In genomic region chr5:132363431-132364112, GRCh38 we compare ENCODE assay signal across 9 cellular contexts. TPM values are rescaled to one million over a fixed set of nuclear protein-coding genes. Genes with fewer than 3 reads are reported as not detected.
DNase-seq lines count a peak whose midpoint lies in the region; ATAC-seq and TF ChIP-seq lines count a peak whose summit lies in the region.
"Had no signal": no experiment of that assay in that cellular context is flagged by ENCODE, and none has a peak within 500 bp of the region (broad histone marks: within the 10 kb centered on the region; RNA-seq: fewer than 3 reads in every experiment).

No MANE protein-coding gene starts in this region.

- H3K9me3 ChIP-seq in psoas muscle, result no peaks in the 10 kb centered on the region

- H3K36me3 ChIP-seq in psoas muscle (ENCODE audit: insufficient read depth in 1 of 2, low read depth in 1 of 2), result peaks cover 2 to 31% of the 10 kb centered on the region in 2 donors

- H3K4me1 Mint-ChIP-seq in effector memory CD8-positive, alpha-beta T cell (ENCODE audit: low read depth in 2 of 2), result no peaks in the 10 kb centered on the region

- WGBS in psoas muscle, 3 donors, result 10 to 26% (median 23%) methylated on average over 7 of the region's 7 CpGs

- H3K27ac Mint-ChIP-seq in effector memory CD8-positive, alpha-beta T cell, result no peak overlapping the region

- peaks cover 4% of the 10 kb centered on the region for H3K36me3 Mint-ChIP-seq in effector memory CD8-positive, alpha-beta T cell (ENCODE audit: insufficient read depth)

- H3K4me1 ChIP-seq in psoas muscle, result peaks cover 44% of the 10 kb centered on the region

- H3K9me3 Mint-ChIP-seq in effector memory CD8-positive, alpha-beta T cell, result no peaks in the 10 kb centered on the region

- peak overlapping the region; percentile 5 for H3K4me3 ChIP-seq in psoas muscle

- no peaks in the 10 kb centered on the region for H3K27me3 Mint-ChIP-seq in effector memory CD8-positive, alpha-beta T cell

- H3K27me3 ChIP-seq in psoas muscle (ENCODE audit: insufficient read depth in 3 of 3, low read length in 2 of 3), result no peaks in the 10 kb centered on the region

- peak overlapping the region; percentile 86 for H3K27ac ChIP-seq in psoas muscle

- DNase-seq in ELR (ENCODE audit: low read depth) (peak; percentile 99), NCI-H2196 treated with DMSO at 0.1 percent for 48 hours (lab: John Stamatoyannopoulos, UW; ENCODE audit: unreplicated experiment) (peak; percentile 50), psoas muscle (no peak), COLO668 (lab: John Stamatoyannopoulos, UW; ENCODE audit: unreplicated experiment) (no peak)
- no peak for DNase-seq in effector memory CD8-positive, alpha-beta T cell
- DNase-seq: effector CD8-positive, alpha-beta T cell had no signal

- ATAC-seq in esophagus mucosa (peak; percentile 94), psoas muscle (peak; percentile 92 to 97 (median 94)), HG03135 (IDR thresholded peaks at IDR 0.05; ENCODE audit: unreplicated experiment) (no peak), HG02970 (IDR thresholded peaks at IDR 0.05; ENCODE audit: low FRiP score, unreplicated experiment) (no peak)
- no peak for ATAC-seq in effector memory CD8-positive, alpha-beta T cell (replicated peaks)

- intact Hi-C loops in psoas muscle (cut with DNase I), result no loop called here

- TF ChIP-seq CTCF in psoas muscle (IDR thresholded peaks at IDR 0.05), result no peak

- no peak overlapping the region for H3K4me3 Mint-ChIP-seq in effector memory CD8-positive, alpha-beta T cell

RNA-seq across cellular contexts. Expression of gene SLC22A5, which starts 5.9 kb away (rescaled TPM):
- 2.7 TPM for total RNA-seq in esophagus mucosa
- 100 to 1,000 TPM in 1 of 4 donors, 10 to 100 TPM in 3; 26.6 to 145 (median 74.7) TPM for total RNA-seq in psoas muscle
- polyA plus RNA-seq in psoas muscle, result 10 to 100 TPM; 37.7 to 93.7 (median 60.6) TPM

Comparison
In these comparisons a context has a peak if more than half of its experiments do, and no peak if none do; other contexts are left out.
1. DNase-seq: peak in ELR (single experiment) and NCI-H2196 treated with DMSO at 0.1 percent for 48 hours (single experiment); none in psoas muscle (0 of 2), effector memory CD8-positive, alpha-beta T cell (0 of 3) and COLO668 (single experiment).
2. ATAC-seq: peak in esophagus mucosa (single experiment) and psoas muscle (4 of 4); none in HG03135 (single experiment), HG02970 (single experiment) and effector memory CD8-positive, alpha-beta T cell (single experiment).